1 cellular context compared by ENCODE assay signal in the genomic region with DNA sequence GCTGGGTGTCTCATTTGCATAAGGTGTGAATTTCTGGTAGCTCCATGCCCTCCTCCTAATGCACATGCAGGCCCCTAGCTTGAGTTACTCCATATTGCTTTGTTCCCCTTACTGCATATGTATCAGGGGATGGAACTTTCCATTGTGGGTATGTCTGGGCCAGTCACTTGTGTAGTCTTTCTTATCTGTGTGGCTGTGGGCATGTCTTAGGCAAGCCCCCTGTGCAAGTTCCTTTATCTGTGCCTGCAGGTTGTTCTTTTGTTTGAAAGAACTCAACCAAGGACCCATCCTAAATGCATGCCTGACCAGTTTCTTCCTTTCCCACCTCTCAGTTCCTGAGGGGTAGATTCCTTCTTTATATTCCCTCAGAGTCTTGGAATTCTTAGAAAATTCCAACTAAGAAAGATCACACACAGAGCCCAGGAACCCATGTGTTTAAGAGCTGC.
TF ChIP-seq lines count a peak whose summit lies in the region.

No MANE protein-coding gene starts in this region.

TF ChIP-seq in K562, 482 proteins besides CTCF, POLR2A, EP300 and RAD21 (continued from another document and continues in another):
- TF ChIP-seq, protein P1, sequence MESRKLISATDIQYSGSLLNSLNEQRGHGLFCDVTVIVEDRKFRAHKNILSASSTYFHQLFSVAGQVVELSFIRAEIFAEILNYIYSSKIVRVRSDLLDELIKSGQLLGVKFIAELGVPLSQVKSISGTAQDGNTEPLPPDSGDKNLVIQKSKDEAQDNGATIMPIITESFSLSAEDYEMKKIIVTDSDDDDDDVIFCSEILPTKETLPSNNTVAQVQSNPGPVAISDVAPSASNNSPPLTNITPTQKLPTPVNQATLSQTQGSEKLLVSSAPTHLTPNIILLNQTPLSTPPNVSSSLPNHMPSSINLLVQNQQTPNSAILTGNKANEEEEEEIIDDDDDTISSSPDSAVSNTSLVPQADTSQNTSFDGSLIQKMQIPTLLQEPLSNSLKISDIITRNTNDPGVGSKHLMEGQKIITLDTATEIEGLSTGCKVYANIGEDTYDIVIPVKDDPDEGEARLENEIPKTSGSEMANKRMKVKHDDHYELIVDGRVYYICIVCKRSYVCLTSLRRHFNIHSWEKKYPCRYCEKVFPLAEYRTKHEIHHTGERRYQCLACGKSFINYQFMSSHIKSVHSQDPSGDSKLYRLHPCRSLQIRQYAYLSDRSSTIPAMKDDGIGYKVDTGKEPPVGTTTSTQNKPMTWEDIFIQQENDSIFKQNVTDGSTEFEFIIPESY (CRISPR knock-in tag; IDR thresholded peaks at IDR 0.05) = no peak
- TF ChIP-seq ZNF347 (CRISPR knock-in tag; IDR thresholded peaks at IDR 0.05; ENCODE audit: low read depth) = 0 out of 2 replicates have a peak, but pooled peaks have one; percentile 14
- TF ChIP-seq MTF1 (CRISPR knock-in tag; IDR thresholded peaks at IDR 0.05; ENCODE audit: borderline replicate concordance) = no peak
- TF ChIP-seq, protein P2, sequence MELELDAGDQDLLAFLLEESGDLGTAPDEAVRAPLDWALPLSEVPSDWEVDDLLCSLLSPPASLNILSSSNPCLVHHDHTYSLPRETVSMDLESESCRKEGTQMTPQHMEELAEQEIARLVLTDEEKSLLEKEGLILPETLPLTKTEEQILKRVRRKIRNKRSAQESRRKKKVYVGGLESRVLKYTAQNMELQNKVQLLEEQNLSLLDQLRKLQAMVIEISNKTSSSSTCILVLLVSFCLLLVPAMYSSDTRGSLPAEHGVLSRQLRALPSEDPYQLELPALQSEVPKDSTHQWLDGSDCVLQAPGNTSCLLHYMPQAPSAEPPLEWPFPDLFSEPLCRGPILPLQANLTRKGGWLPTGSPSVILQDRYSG (tag; conservative IDR thresholded peaks at IDR 0.05; ENCODE audit: low read depth) = peak; percentile 92
- TF ChIP-seq, protein P3, sequence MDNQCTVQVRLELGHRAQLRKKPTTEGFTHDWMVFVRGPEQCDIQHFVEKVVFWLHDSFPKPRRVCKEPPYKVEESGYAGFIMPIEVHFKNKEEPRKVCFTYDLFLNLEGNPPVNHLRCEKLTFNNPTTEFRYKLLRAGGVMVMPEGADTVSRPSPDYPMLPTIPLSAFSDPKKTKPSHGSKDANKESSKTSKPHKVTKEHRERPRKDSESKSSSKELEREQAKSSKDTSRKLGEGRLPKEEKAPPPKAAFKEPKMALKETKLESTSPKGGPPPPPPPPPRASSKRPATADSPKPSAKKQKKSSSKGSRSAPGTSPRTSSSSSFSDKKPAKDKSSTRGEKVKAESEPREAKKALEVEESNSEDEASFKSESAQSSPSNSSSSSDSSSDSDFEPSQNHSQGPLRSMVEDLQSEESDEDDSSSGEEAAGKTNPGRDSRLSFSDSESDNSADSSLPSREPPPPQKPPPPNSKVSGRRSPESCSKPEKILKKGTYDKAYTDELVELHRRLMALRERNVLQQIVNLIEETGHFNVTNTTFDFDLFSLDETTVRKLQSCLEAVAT (IDR thresholded peaks at IDR 0.05) = no peak
- no peak for TF ChIP-seq EWSR1 (IDR thresholded peaks at IDR 0.05; ENCODE audit: borderline replicate concordance, low read depth, partially characterized antibody)
- TF ChIP-seq IFI16 (CRISPR knock-in tag; IDR thresholded peaks at IDR 0.05) = peak; percentile 66; the same call in 1 of the 2 replicates
- no peak for TF ChIP-seq ZNF12 (CRISPR knock-in tag; IDR thresholded peaks at IDR 0.05)
- TF ChIP-seq ELF1 (tag; IDR thresholded peaks at IDR 0.05) = no peak
- TF ChIP-seq, protein P4, sequence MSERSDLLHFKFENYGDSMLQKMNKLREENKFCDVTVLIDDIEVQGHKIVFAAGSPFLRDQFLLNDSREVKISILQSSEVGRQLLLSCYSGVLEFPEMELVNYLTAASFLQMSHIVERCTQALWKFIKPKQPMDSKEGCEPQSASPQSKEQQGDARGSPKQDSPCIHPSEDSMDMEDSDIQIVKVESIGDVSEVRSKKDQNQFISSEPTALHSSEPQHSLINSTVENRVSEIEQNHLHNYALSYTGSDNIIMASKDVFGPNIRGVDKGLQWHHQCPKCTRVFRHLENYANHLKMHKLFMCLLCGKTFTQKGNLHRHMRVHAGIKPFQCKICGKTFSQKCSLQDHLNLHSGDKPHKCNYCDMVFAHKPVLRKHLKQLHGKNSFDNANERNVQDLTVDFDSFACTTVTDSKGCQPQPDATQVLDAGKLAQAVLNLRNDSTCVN (CRISPR knock-in tag; IDR thresholded peaks at IDR 0.05) = no peak
- TF ChIP-seq PHB (CRISPR knock-in tag; IDR thresholded peaks at IDR 0.05) = no peak
- TF ChIP-seq, protein P5, sequence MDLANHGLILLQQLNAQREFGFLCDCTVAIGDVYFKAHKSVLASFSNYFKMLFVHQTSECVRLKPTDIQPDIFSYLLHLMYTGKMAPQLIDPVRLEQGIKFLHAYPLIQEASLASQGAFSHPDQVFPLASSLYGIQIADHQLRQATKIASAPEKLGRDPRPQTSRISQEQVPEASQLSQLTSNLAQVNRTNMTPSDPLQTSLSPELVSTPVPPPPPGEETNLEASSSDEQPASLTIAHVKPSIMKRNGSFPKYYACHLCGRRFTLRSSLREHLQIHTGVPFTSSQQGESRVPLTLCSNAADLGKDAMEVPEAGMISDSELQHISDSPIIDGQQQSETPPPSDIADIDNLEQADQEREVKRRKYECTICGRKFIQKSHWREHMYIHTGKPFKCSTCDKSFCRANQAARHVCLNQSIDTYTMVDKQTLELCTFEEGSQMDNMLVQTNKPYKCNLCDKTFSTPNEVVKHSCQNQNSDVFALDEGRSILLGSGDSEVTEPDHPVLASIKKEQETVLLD (IDR thresholded peaks at IDR 0.05) = no peak
- TF ChIP-seq NUFIP1 (IDR thresholded peaks at IDR 0.05; ENCODE audit: partially characterized antibody) = no peak
- no peak for TF ChIP-seq SREBF1 (IDR thresholded peaks at IDR 0.05; ENCODE audit: borderline replicate concordance, low read depth, low read length)
- TF ChIP-seq CXXC5 (CRISPR knock-in tag; IDR thresholded peaks at IDR 0.05) = 0 out of 2 replicates have a peak, but pooled peaks have one; percentile 19
- TF ChIP-seq, protein P6, sequence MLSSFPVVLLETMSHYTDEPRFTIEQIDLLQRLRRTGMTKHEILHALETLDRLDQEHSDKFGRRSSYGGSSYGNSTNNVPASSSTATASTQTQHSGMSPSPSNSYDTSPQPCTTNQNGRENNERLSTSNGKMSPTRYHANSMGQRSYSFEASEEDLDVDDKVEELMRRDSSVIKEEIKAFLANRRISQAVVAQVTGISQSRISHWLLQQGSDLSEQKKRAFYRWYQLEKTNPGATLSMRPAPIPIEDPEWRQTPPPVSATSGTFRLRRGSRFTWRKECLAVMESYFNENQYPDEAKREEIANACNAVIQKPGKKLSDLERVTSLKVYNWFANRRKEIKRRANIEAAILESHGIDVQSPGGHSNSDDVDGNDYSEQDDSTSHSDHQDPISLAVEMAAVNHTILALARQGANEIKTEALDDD (IDR thresholded peaks at IDR 0.05) = no peak
- no peak for TF ChIP-seq SIRT6 (IDR thresholded peaks at IDR 0.05; ENCODE audit: low read depth, low read length)
- no peak for TF ChIP-seq ZNF197 (CRISPR knock-in tag; IDR thresholded peaks at IDR 0.05; ENCODE audit: low read depth)
- TF ChIP-seq SRSF1 (IDR thresholded peaks at IDR 0.05; ENCODE audit: low read depth, low read length) = no peak
- TF ChIP-seq PHF8 (IDR thresholded peaks at IDR 0.05; ENCODE audit: borderline replicate concordance, low read length) = no peak
- TF ChIP-seq, protein P7, sequence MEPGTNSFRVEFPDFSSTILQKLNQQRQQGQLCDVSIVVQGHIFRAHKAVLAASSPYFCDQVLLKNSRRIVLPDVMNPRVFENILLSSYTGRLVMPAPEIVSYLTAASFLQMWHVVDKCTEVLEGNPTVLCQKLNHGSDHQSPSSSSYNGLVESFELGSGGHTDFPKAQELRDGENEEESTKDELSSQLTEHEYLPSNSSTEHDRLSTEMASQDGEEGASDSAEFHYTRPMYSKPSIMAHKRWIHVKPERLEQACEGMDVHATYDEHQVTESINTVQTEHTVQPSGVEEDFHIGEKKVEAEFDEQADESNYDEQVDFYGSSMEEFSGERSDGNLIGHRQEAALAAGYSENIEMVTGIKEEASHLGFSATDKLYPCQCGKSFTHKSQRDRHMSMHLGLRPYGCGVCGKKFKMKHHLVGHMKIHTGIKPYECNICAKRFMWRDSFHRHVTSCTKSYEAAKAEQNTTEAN (CRISPR knock-in tag; IDR thresholded peaks at IDR 0.05) = no peak
- no peak for TF ChIP-seq SMC3 (conservative IDR thresholded peaks at IDR 0.05; ENCODE audit: insufficient read depth, low read depth, low read length)
- TF ChIP-seq, protein P8, sequence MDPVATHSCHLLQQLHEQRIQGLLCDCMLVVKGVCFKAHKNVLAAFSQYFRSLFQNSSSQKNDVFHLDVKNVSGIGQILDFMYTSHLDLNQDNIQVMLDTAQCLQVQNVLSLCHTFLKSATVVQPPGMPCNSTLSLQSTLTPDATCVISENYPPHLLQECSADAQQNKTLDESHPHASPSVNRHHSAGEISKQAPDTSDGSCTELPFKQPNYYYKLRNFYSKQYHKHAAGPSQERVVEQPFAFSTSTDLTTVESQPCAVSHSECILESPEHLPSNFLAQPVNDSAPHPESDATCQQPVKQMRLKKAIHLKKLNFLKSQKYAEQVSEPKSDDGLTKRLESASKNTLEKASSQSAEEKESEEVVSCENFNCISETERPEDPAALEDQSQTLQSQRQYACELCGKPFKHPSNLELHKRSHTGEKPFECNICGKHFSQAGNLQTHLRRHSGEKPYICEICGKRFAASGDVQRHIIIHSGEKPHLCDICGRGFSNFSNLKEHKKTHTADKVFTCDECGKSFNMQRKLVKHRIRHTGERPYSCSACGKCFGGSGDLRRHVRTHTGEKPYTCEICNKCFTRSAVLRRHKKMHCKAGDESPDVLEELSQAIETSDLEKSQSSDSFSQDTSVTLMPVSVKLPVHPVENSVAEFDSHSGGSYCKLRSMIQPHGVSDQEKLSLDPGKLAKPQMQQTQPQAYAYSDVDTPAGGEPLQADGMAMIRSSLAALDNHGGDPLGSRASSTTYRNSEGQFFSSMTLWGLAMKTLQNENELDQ (CRISPR knock-in tag; IDR thresholded peaks at IDR 0.05; ENCODE audit: borderline replicate concordance) = no peak
- TF ChIP-seq, protein P9, sequence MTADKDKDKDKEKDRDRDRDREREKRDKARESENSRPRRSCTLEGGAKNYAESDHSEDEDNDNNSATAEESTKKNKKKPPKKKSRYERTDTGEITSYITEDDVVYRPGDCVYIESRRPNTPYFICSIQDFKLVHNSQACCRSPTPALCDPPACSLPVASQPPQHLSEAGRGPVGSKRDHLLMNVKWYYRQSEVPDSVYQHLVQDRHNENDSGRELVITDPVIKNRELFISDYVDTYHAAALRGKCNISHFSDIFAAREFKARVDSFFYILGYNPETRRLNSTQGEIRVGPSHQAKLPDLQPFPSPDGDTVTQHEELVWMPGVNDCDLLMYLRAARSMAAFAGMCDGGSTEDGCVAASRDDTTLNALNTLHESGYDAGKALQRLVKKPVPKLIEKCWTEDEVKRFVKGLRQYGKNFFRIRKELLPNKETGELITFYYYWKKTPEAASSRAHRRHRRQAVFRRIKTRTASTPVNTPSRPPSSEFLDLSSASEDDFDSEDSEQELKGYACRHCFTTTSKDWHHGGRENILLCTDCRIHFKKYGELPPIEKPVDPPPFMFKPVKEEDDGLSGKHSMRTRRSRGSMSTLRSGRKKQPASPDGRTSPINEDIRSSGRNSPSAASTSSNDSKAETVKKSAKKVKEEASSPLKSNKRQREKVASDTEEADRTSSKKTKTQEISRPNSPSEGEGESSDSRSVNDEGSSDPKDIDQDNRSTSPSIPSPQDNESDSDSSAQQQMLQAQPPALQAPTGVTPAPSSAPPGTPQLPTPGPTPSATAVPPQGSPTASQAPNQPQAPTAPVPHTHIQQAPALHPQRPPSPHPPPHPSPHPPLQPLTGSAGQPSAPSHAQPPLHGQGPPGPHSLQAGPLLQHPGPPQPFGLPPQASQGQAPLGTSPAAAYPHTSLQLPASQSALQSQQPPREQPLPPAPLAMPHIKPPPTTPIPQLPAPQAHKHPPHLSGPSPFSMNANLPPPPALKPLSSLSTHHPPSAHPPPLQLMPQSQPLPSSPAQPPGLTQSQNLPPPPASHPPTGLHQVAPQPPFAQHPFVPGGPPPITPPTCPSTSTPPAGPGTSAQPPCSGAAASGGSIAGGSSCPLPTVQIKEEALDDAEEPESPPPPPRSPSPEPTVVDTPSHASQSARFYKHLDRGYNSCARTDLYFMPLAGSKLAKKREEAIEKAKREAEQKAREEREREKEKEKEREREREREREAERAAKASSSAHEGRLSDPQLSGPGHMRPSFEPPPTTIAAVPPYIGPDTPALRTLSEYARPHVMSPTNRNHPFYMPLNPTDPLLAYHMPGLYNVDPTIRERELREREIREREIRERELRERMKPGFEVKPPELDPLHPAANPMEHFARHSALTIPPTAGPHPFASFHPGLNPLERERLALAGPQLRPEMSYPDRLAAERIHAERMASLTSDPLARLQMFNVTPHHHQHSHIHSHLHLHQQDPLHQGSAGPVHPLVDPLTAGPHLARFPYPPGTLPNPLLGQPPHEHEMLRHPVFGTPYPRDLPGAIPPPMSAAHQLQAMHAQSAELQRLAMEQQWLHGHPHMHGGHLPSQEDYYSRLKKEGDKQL (CRISPR knock-in tag; IDR thresholded peaks at IDR 0.05; ENCODE audit: borderline replicate concordance) = no peak
- no peak for TF ChIP-seq FOXM1 (IDR thresholded peaks at IDR 0.05; ENCODE audit: low read depth)
- no peak for TF ChIP-seq FOXM1 (CRISPR knock-in tag; IDR thresholded peaks at IDR 0.05; ENCODE audit: low read depth)
- no peak for TF ChIP-seq ZNF707 (CRISPR knock-in tag; conservative IDR thresholded peaks at IDR 0.05)
- TF ChIP-seq, protein P10, sequence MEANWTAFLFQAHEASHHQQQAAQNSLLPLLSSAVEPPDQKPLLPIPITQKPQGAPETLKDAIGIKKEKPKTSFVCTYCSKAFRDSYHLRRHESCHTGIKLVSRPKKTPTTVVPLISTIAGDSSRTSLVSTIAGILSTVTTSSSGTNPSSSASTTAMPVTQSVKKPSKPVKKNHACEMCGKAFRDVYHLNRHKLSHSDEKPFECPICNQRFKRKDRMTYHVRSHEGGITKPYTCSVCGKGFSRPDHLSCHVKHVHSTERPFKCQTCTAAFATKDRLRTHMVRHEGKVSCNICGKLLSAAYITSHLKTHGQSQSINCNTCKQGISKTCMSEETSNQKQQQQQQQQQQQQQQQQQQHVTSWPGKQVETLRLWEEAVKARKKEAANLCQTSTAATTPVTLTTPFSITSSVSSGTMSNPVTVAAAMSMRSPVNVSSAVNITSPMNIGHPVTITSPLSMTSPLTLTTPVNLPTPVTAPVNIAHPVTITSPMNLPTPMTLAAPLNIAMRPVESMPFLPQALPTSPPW (CRISPR knock-in tag; IDR thresholded peaks at IDR 0.05) = peak; percentile 32; the same call in 1 of the 2 replicates
- TF ChIP-seq ZNF140 (CRISPR knock-in tag; IDR thresholded peaks at IDR 0.05) = no peak
- TF ChIP-seq KLF6 (CRISPR knock-in tag; IDR thresholded peaks at IDR 0.05; ENCODE audit: borderline replicate concordance) = peak; percentile 75; the same call in 1 of the 2 replicates
- no peak for TF ChIP-seq GABPB2 (CRISPR knock-in tag; conservative IDR thresholded peaks at IDR 0.05)
- no peak for TF ChIP-seq SMARCA4 (IDR thresholded peaks at IDR 0.05)
- TF ChIP-seq ZNF507 (tag; conservative IDR thresholded peaks at IDR 0.05) = no peak
- TF ChIP-seq, protein P11, sequence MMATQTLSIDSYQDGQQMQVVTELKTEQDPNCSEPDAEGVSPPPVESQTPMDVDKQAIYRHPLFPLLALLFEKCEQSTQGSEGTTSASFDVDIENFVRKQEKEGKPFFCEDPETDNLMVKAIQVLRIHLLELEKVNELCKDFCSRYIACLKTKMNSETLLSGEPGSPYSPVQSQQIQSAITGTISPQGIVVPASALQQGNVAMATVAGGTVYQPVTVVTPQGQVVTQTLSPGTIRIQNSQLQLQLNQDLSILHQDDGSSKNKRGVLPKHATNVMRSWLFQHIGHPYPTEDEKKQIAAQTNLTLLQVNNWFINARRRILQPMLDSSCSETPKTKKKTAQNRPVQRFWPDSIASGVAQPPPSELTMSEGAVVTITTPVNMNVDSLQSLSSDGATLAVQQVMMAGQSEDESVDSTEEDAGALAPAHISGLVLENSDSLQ (IDR thresholded peaks at IDR 0.05) = no peak
